9 cellular contexts compared by ENCODE assay signal in genomic region chr21:17925900-17926299, GRCh38.
DNase-seq lines count a peak whose midpoint lies in the region; ATAC-seq, FAIRE-seq and TF ChIP-seq lines count a peak whose summit lies in the region.
"Had no signal": no experiment of that assay in that cellular context is flagged by ENCODE, and none has a peak within 500 bp of the region (broad histone marks: within the 10 kb centered on the region; RNA-seq: fewer than 3 reads in every experiment).

No MANE protein-coding gene starts in this region.

- H3K18ac ChIP-seq in IMR-90 (ENCODE audit: low read depth, low read length), result no peak overlapping the region

- dilution Hi-C loops in IMR-90 (cut with HindIII; ENCODE audit: low sequenced_read_pairs, unreplicated experiment), result no loop called here

- CTCF ChIA-PET in IMR-90 (lab: Yijun Ruan, JAX), result interaction anchor here (0.6 to 2.4 kb wide), 12 partner anchors 9 to 1372 kb away, joined by 3 to 13 read pairs (median 4); no protein-coding TSS in a partner anchor

- FAIRE-seq in GM12891 (lab: Jason Lieb, UNC), result no peak

- DNase-seq in AG09319 (ENCODE audit: extremely low read depth, low read depth) (no peak), IMR-90 (peak; percentile 24), RWPE2 (ENCODE audit: low spot score) (no peak), hepatocyte (ENCODE audit: low spot score) (peak; percentile 39), activated gamma-delta T cell (lab: John Stamatoyannopoulos, UW) (no peak), NCI-H510A treated with DMSO at 0.1 percent for 48 hours (lab: John Stamatoyannopoulos, UW) (no peak), GM12891 (ENCODE audit: insufficient read length, low spot score) (no peak)

- POLR2A ChIA-PET in IMR-90 (lab: Charles Lee; ENCODE audit: unreplicated experiment), result no interaction called here

- H3K9me3 ChIP-seq in IMR-90 (ENCODE audit: control insufficient read depth, insufficient read depth, low read length), result no peaks in the 10 kb centered on the region
- H3K9me3 ChIP-seq in RWPE2 (ENCODE audit: severe bottlenecking), result peaks cover 3% of the 10 kb centered on the region
- no peaks in the 10 kb centered on the region for H3K9me3 ChIP-seq in hepatocyte (ENCODE audit: low read depth)

- H3K27me3 ChIP-seq in IMR-90 (ENCODE audit: control insufficient read depth, insufficient read depth, low read length) (no peaks in the 10 kb centered on the region; the same call in 1 of the 2 replicates), RWPE2 (ENCODE audit: insufficient read depth, poor library complexity, severe bottlenecking) (no peaks in the 10 kb centered on the region), hepatocyte (no peaks in the 10 kb centered on the region)

- no peak overlapping the region for H4K8ac ChIP-seq in IMR-90 (ENCODE audit: low read depth in 2 of 2, low read length in 2 of 2)

- no peak overlapping the region for H3K27ac ChIP-seq in IMR-90 (ENCODE audit: insufficient read depth, low read length)
- H3K27ac ChIP-seq in RWPE2 (ENCODE audit: poor library complexity, severe bottlenecking), result no peak overlapping the region
- no peak overlapping the region for H3K27ac ChIP-seq in hepatocyte

- no peak overlapping the region for H3K4ac ChIP-seq in IMR-90 (ENCODE audit: low read depth, low read length)

- H3K36me3 ChIP-seq in IMR-90 (ENCODE audit: control insufficient read depth, insufficient read depth, low read length), result no peaks in the 10 kb centered on the region
- no peaks in the 10 kb centered on the region for H3K36me3 ChIP-seq in RWPE2 (ENCODE audit: low read depth)
- no peaks in the 10 kb centered on the region for H3K36me3 ChIP-seq in hepatocyte (replicated peaks; ENCODE audit: insufficient read depth, low read depth)

- no peak overlapping the region for H3K9ac ChIP-seq in IMR-90 (ENCODE audit: low read depth, low read length)

- H4K5ac ChIP-seq in IMR-90 (ENCODE audit: low read depth, low read length), result no peak overlapping the region

- no peak overlapping the region for H4K91ac ChIP-seq in IMR-90 (ENCODE audit: insufficient read depth, low read depth, low read length)

- TF ChIP-seq CTCF in AG09319 (IDR thresholded peaks at IDR 0.05; ENCODE audit: low read depth, low read length), result peak; percentile 44
- peak; percentile 48 for TF ChIP-seq CTCF in IMR-90 (conservative IDR thresholded peaks at IDR 0.05; ENCODE audit: low read depth, low read length)
- peak; percentile 50 for TF ChIP-seq CTCF in RWPE2 (IDR thresholded peaks at IDR 0.05; ENCODE audit: poor library complexity, severe bottlenecking)
- TF ChIP-seq CTCF in hepatocyte (IDR thresholded peaks at IDR 0.05; ENCODE audit: poor library complexity), result peak; percentile 65

- in situ Hi-C loops in IMR-90 (cut with MboI; ENCODE audit: low sequenced_read_pairs), result no loop called here

- H3K23ac ChIP-seq in IMR-90 (ENCODE audit: low read depth, low read length), result no peak overlapping the region

- no CpG with 5 or more reads among the region's 1 CpG for WGBS in IMR-90 (ENCODE audit: extremely low coverage in 2 of 2, insufficient read length in 1 of 2), 2 experiments
- 13% methylated on average over 1 of the region's 1 CpG for WGBS in hepatocyte (ENCODE audit: low lambda C conversion rate, missing lambda C conversion rate)

- no peak overlapping the region for H2BK15ac ChIP-seq in IMR-90 (ENCODE audit: low read depth, low read length)

- no peaks in the 10 kb centered on the region for H3K9me2 ChIP-seq in hepatocyte (replicated peaks; ENCODE audit: insufficient read depth)

- ATAC-seq in IMR-90 (ENCODE audit: low read depth) (no peak), RWPE2 (ENCODE audit: low read depth) (no peak), HG03439 (IDR thresholded peaks at IDR 0.05; ENCODE audit: unreplicated experiment) (no peak)

- H3K4me2 ChIP-seq in IMR-90 (ENCODE audit: low read depth, low read length), result no peak overlapping the region
- H3K4me2 ChIP-seq in hepatocyte, result no peak overlapping the region

- H2AK9ac ChIP-seq in IMR-90 (replicated peaks; ENCODE audit: low read depth, low read length, poor library complexity), result no peak overlapping the region

- H3K79me1 ChIP-seq in IMR-90 (ENCODE audit: low read depth in 1 of 2, low read length in 2 of 2), result no peaks in the 10 kb centered on the region

- no peak for TF ChIP-seq POLR2A in IMR-90 (IDR thresholded peaks at IDR 0.05; ENCODE audit: low read depth, low read length)
- no peak for TF ChIP-seq POLR2A in GM12891 (IDR thresholded peaks at IDR 0.05; ENCODE audit: low read depth, low read length)

- H3K9me1 ChIP-seq in IMR-90 (ENCODE audit: insufficient read depth, low read length), result no peaks in the 10 kb centered on the region

- H2BK20ac ChIP-seq in IMR-90 (ENCODE audit: low read depth, low read length), result no peak overlapping the region

- H2AFZ ChIP-seq in IMR-90 (replicated peaks; ENCODE audit: low read length, poor library complexity) (no peak overlapping the region), hepatocyte (no peak overlapping the region)

- H2AK5ac ChIP-seq in IMR-90 (ENCODE audit: low read depth, low read length), result no peak overlapping the region

- no peak overlapping the region for H2BK5ac ChIP-seq in IMR-90 (ENCODE audit: low read depth, low read length, poor library complexity, severe bottlenecking)

- no peak overlapping the region for H2BK120ac ChIP-seq in IMR-90 (ENCODE audit: low read depth, low read length)

- no peaks in the 10 kb centered on the region for H3K79me2 ChIP-seq in hepatocyte

- TF ChIP-seq RAD21 in IMR-90 (IDR thresholded peaks at IDR 0.05; ENCODE audit: low read length), result no peak; the same call in 1 of the 2 replicates

- no peak overlapping the region for H3K56ac ChIP-seq in IMR-90 (ENCODE audit: extremely low read depth, insufficient read depth, low read length)

- H3K14ac ChIP-seq in IMR-90 (replicated peaks; ENCODE audit: low read depth, low read length), result no peak overlapping the region

- H3K4me3 ChIP-seq in IMR-90 (ENCODE audit: insufficient read depth, low read depth, low read length), result no peak overlapping the region
- no peak overlapping the region for H3K4me3 ChIP-seq in RWPE2 (ENCODE audit: severe bottlenecking)
- no peak overlapping the region for H3K4me3 ChIP-seq in hepatocyte
- H3K4me3 ChIP-seq: lung had no signal

- H3K4me1 ChIP-seq in IMR-90 (ENCODE audit: control insufficient read depth, insufficient read depth, low read length) (0 out of 2 replicates have a peak, but pooled peaks cover 1% of the 10 kb centered on the region), RWPE2 (ENCODE audit: insufficient read depth, poor library complexity, severe bottlenecking) (peaks cover 21% of the 10 kb centered on the region), hepatocyte (ENCODE audit: insufficient read depth) (no peaks in the 10 kb centered on the region)

- H4K20me1 ChIP-seq in IMR-90 (ENCODE audit: insufficient read depth, low read length), result no peaks in the 10 kb centered on the region
- H4K20me1 ChIP-seq in hepatocyte (ENCODE audit: insufficient read depth, poor library complexity, severe bottlenecking), result no peaks in the 10 kb centered on the region

- intact Hi-C loops in IMR-90 (cut with micrococcal nuclease), result loop anchor here (1.0 kb wide), 1 partner anchor 247 kb away; no protein-coding TSS in a partner anchor

- no TSS peak for BruUV-seq in IMR-90 (replicated peaks; lab: Mats Ljungman, UMichigan)

TF ChIP-seq in IMR-90, 13 proteins besides CTCF, POLR2A, EP300 and RAD21:
- TF ChIP-seq NFE2L2 (IDR thresholded peaks at IDR 0.05; ENCODE audit: low read depth, low read length), result no peak
- TF ChIP-seq SMC3 (IDR thresholded peaks at IDR 0.05; ENCODE audit: low read depth, low read length), result 0 out of 2 replicates have a peak, but pooled peaks have one; percentile 4

TF ChIP-seq in GM12891, 5 proteins besides CTCF, POLR2A, EP300 and RAD21:
- TF ChIP-seq POLR2AphosphoS5 (IDR thresholded peaks at IDR 0.05; ENCODE audit: low read depth, low read length) (no peak), PAX5 (IDR thresholded peaks at IDR 0.05; ENCODE audit: insufficient read depth, low read length, severe bottlenecking) (no peak), TAF1 (IDR thresholded peaks at IDR 0.05; ENCODE audit: low read depth, low read length) (no peak), SPI1 (IDR thresholded peaks at IDR 0.05; ENCODE audit: low read depth, low read length) (no peak)
TF ChIP-seq in GM12891: peak in this region for 0.

Comparison
In these comparisons a context has a peak if more than half of its experiments do, and no peak if none do; other contexts are left out.
1. DNase-seq: peak in IMR-90 (single experiment) and hepatocyte (single experiment); none in AG09319 (single experiment), RWPE2 (single experiment), activated gamma-delta T cell (single experiment), NCI-H510A treated with DMSO at 0.1 percent for 48 hours (single experiment) and GM12891 (single experiment).
2. Peak in every context shown above with its lines, with median percentiles within 50 percentile points of each other: CTCF ChIP-seq.